In the genomic region with DNA sequence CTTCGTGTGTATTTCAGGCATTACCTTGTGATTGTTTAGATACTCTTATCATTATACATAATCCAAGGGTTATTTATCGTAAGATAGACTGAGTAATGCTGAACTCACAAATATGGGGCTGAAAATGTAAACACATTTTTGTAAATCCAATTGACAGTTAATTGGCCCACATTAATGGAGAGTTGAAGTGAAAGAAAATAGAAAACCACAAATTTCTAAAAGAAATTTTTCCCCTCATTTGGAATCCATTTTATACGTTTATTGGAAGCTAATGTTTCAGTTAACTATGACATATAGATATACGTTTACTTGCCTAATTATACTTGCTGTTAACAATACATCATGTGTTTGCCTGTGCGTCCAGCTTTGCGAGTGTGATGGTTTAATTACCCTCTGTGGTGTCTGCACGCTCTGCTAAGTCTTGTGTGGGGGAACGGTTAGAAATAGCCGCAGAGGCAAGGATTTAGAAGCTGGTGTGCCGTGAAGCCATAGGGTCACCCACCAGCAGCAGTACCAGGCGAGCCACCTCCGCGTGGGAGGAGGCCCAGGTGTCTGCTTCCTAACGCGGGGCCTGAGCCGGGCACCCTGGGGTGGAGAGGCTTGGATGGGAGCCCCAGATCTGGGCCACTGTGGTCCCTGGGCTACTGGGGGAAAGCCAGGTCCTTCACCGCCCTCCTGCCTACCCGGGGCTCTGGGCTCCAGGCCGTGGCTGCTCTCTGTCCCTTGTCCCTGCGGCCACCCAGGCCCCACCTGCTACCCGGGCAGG, we compare ENCODE assay signal across 8 cellular contexts. TPM values are rescaled to one million over a fixed set of nuclear protein-coding genes. Genes with fewer than 3 reads are reported as not detected.
DNase-seq lines count a peak whose midpoint lies in the region; ATAC-seq and TF ChIP-seq lines count a peak whose summit lies in the region.

No MANE protein-coding gene starts in this region.

- H3K4me3 ChIP-seq in endocrine pancreas (ENCODE audit: control insufficient read depth, insufficient read depth, low read length) (peak overlapping the region; percentile 94), prostate gland (peak overlapping the region in 1 of 2 donors; percentile 28)

- H3K9me3 ChIP-seq in endocrine pancreas (ENCODE audit: control insufficient read depth, low read length) (no peaks in the 10 kb centered on the region), prostate gland (no peaks in the 10 kb centered on the region)

- H3K27me3 ChIP-seq in endocrine pancreas (ENCODE audit: control insufficient read depth, insufficient read depth, low read length) (no peaks in the 10 kb centered on the region), prostate gland (replicated peaks; ENCODE audit: insufficient read depth) (no peaks in the 10 kb centered on the region)

- WGBS in prostate gland: 72% methylated on average over 20 of the region's 21 CpGs

- no peak for TF ChIP-seq CTCF in prostate gland (IDR thresholded peaks at IDR 0.05)

- no peaks in the 10 kb centered on the region for H3K36me3 ChIP-seq in endocrine pancreas (ENCODE audit: control insufficient read depth, insufficient read depth, low read length)
- no peaks in the 10 kb centered on the region for H3K36me3 ChIP-seq in prostate gland

- peak overlapping the region; percentile 51 to 58 for H3K27ac ChIP-seq in prostate gland

- ATAC-seq in HG02981 (IDR thresholded peaks at IDR 0.05; ENCODE audit: unreplicated experiment): no peak
- ATAC-seq in GM19324 (IDR thresholded peaks at IDR 0.05; ENCODE audit: low FRiP score, unreplicated experiment): no peak

- intact Hi-C loops in prostate gland (cut with DNase I): loop anchor here (5.0 kb wide), 1 partner anchor 41 kb away; the partner anchor contains the start of gene PTGR3

- TF ChIP-seq POLR2A in prostate gland (IDR thresholded peaks at IDR 0.05): no peak

- DNase-seq in DMS53 treated with DMSO at 0.1 percent for 48 hours (lab: John Stamatoyannopoulos, UW; ENCODE audit: unreplicated experiment) (peak; percentile 23), NCI-H748 (lab: John Stamatoyannopoulos, UW; ENCODE audit: unreplicated experiment) (peak; percentile 85), prostate gland (ENCODE audit: low spot score) (no peak), KG1 (lab: John Stamatoyannopoulos, UW) (no peak), OCI-M1 (lab: John Stamatoyannopoulos, UW) (no peak)

- H3K9ac ChIP-seq in endocrine pancreas (ENCODE audit: control insufficient read depth, insufficient read depth, low read length): peak overlapping the region; percentile 55

- H3K4me1 ChIP-seq in endocrine pancreas (ENCODE audit: control insufficient read depth, insufficient read depth, low read length) (peaks cover 17% of the 10 kb centered on the region), prostate gland (replicated peaks) (no peaks in the 10 kb centered on the region)

RNA-seq across cellular contexts. Expression of gene TSHZ1, which starts 38.0 kb away (rescaled TPM):
- 10 to 100 TPM; 18.2 to 48.6 TPM for total RNA-seq in prostate gland

RNA-seq across cellular contexts. Expression of gene PTGR3, which starts 39.7 kb away (rescaled TPM):
- 10 to 100 TPM; 25.6 to 32.2 TPM for total RNA-seq in prostate gland

Comparison
In these comparisons a context has a peak if more than half of its experiments do, and no peak if none do; other contexts are left out.
1. DNase-seq: peak in DMS53 treated with DMSO at 0.1 percent for 48 hours (single experiment) and NCI-H748 (single experiment); none in prostate gland (single experiment), KG1 (single experiment) and OCI-M1 (single experiment).